Comparison of ENCODE assay signal across 21 cellular contexts in the genomic region with DNA sequence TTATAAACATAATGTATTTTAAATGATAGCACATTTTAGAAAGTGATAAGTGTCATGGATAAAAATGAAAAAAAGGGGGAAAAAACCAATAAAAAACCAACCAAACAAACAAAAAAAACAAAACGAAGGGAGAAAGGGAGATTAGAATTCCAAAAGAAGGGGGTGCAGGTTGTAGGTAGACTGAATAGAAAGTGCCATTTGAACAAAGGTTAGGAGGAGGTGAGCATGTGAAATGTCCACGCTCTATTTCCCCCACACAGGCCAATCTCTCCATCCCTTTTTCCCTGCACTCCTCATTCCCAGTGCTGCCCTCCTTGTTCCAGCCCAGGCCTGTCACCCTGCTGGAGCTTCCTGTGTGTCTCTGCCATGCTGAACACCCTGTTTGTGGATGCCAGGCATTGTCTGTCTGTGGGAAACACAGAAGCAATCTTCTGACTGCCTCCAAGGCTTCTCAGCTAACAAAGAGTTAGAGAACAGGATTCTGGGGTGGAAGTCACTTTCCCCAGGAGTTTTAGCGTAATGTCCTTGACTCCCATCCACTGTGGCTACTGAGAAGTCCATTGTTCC.
A peak's percentile ranks its signal among the peaks of the same experiment; 100 is the strongest.
DNase-seq lines count a peak whose midpoint lies in the region; ATAC-seq and TF ChIP-seq lines count a peak whose summit lies in the region.
"Had no signal": no experiment of that assay in that cellular context is flagged by ENCODE, and none has a peak within 500 bp of the region (broad histone marks: within the 10 kb centered on the region; RNA-seq: fewer than 3 reads in every experiment).

No MANE protein-coding gene starts in this region.

- H3K27ac Mint-ChIP-seq in endodermal cell, result no peak overlapping the region
- H3K27ac Mint-ChIP-seq: IgD-negative memory B cell had no signal

- H3K36me3 ChIP-seq in BE2C (no peaks in the 10 kb centered on the region), HEK293 (ENCODE audit: control insufficient read depth in 2 of 2, insufficient read depth in 1 of 2, low read length in 2 of 2) (no peaks in the 10 kb centered on the region), endodermal cell (ENCODE audit: control insufficient read depth, insufficient read depth, low read length) (no peaks in the 10 kb centered on the region), left lung (no peaks in the 10 kb centered on the region)
- H3K36me3 ChIP-seq: BLaER1 treated with 17β-estradiol and CSF1 and Interleukin-3, amounts not matched to agents 10 nM and 100 nM; MG63 had no signal

- H3K9me3 Mint-ChIP-seq in endodermal cell, result peaks cover 7% of the 10 kb centered on the region

- no peaks in the 10 kb centered on the region for H3K36me3 Mint-ChIP-seq in endodermal cell (ENCODE audit: low read depth)
- H3K36me3 Mint-ChIP-seq: IgD-negative memory B cell had no signal

- no peak overlapping the region for H3K9ac ChIP-seq in endodermal cell (ENCODE audit: extremely low read depth, low read length, poor library complexity, severe bottlenecking)
- H3K9ac ChIP-seq: BLaER1 treated with 17β-estradiol and CSF1 and Interleukin-3, amounts not matched to agents 10 nM and 100 nM had no signal

- no peaks in the 10 kb centered on the region for H3K27me3 Mint-ChIP-seq in endodermal cell (ENCODE audit: insufficient read depth)
- H3K27me3 Mint-ChIP-seq: IgD-negative memory B cell had no signal

- POLR2A ChIA-PET in HEK293 (lab: Yijun Ruan, JAX), result no interaction called here

- intact Hi-C loops in left lung (cut with DNase I), result no loop called here

- 83 to 96% methylated on average over 1 to 3 of the region's 3 CpGs for WGBS in endodermal cell (ENCODE audit: insufficient coverage in 1 of 2, insufficient read length in 1 of 2), 2 experiments

- CTCF ChIA-PET in HEK293 (lab: Yijun Ruan, JAX), result interaction anchor here (0.6 to 0.8 kb wide), 2 partner anchors 27 to 137 kb away, joined by 3 read pairs; no protein-coding TSS in a partner anchor

- ATAC-seq in left lung (no peak), HG03045 (IDR thresholded peaks at IDR 0.05; ENCODE audit: unreplicated experiment) (no peak)
- ATAC-seq: SK-N-SH treated with all-trans-retinoic acid at 6 μM for 48 hours had no signal

- no peak overlapping the region for H3K27ac ChIP-seq in HEK293 (ENCODE audit: extremely low read depth, low read depth, low read length)
- H3K27ac ChIP-seq in endodermal cell (ENCODE audit: low read depth, low read length), result peak overlapping the region; percentile 68
- H3K27ac ChIP-seq in left lung, result no peak overlapping the region
- H3K27ac ChIP-seq: BLaER1 treated with 17β-estradiol and CSF1 and Interleukin-3, amounts not matched to agents 10 nM and 100 nM had no signal

- peaks cover 27% of the 10 kb centered on the region for H3K4me1 ChIP-seq in BE2C
- no peaks in the 10 kb centered on the region for H3K4me1 ChIP-seq in HEK293 (ENCODE audit: control insufficient read depth, insufficient read depth, low read length)
- H3K4me1 ChIP-seq in endodermal cell (ENCODE audit: control insufficient read depth, insufficient read depth, low read length), result peaks cover 4% of the 10 kb centered on the region
- no peaks in the 10 kb centered on the region for H3K4me1 ChIP-seq in left lung
- H3K4me1 ChIP-seq: BLaER1 treated with 17β-estradiol and CSF1 and Interleukin-3, amounts not matched to agents 10 nM and 100 nM had no signal

- no peak overlapping the region for H3K4me3 Mint-ChIP-seq in endodermal cell
- H3K4me3 Mint-ChIP-seq: IgD-negative memory B cell had no signal

- no peak for DNase-seq in BE2C
- DNase-seq in endodermal cell, result no peak
- peak; percentile 7 for DNase-seq in mucosa of gallbladder (ENCODE audit: low spot score)
- DNase-seq in left lung, result no peak
- DNase-seq in NCI-H2196 (lab: John Stamatoyannopoulos, UW; ENCODE audit: unreplicated experiment), result no peak
- no peak for DNase-seq in NCI-H510A treated with DMSO at 0.1 percent for 48 hours (lab: John Stamatoyannopoulos, UW)
- DNase-seq: DMS79 treated with DMSO at 0.1 percent for 48 hours; HCEC 1CT; Karpas-422; MG63; NCI-H1048; NCI-H1436; NCI-H2029; NCI-H526 treated with DMSO at 0.1 percent for 48 hours; NK-92 treated with Interleukin-12 subunit alpha and Interleukin-12 subunit beta, amount 100 ng/mL, for 24 hours; SHP77 treated with DMSO at 0.1 percent for 48 hours had no signal

- H3K9me3 ChIP-seq in BE2C (no peaks in the 10 kb centered on the region), HEK293 (ENCODE audit: control insufficient read depth, insufficient read depth, low read depth, low read length) (no peaks in the 10 kb centered on the region), endodermal cell (ENCODE audit: control insufficient read depth, low read length) (peaks cover 7% of the 10 kb centered on the region), left lung (peaks cover 0 to 9% of the 10 kb centered on the region in 2 donors)
- H3K9me3 ChIP-seq: MG63 had no signal

- H3K27me3 ChIP-seq in BE2C (no peaks in the 10 kb centered on the region), endodermal cell (ENCODE audit: control insufficient read depth, insufficient read depth, low read length, poor library complexity, severe bottlenecking) (no peaks in the 10 kb centered on the region), left lung (no peaks in the 10 kb centered on the region)
- H3K27me3 ChIP-seq: BLaER1 treated with 17β-estradiol and CSF1 and Interleukin-3, amounts not matched to agents 10 nM and 100 nM; MG63 had no signal

- H3K4me3 ChIP-seq in BE2C (ENCODE audit: low read depth, low read length) (no peak overlapping the region), HEK293 (ENCODE audit: low read depth, low read length) (no peak overlapping the region), endodermal cell (ENCODE audit: low read length) (no peak overlapping the region), left lung (no peak overlapping the region)
- H3K4me3 ChIP-seq: BLaER1 treated with 17β-estradiol and CSF1 and Interleukin-3, amounts not matched to agents 10 nM and 100 nM; MG63 had no signal

- 0 out of 2 replicates have a peak, but pooled peaks have one; percentile 13 for TF ChIP-seq CTCF in BE2C (IDR thresholded peaks at IDR 0.05; ENCODE audit: low read depth, low read length)
- TF ChIP-seq CTCF in HEK293 (tag by site-specific recombination; IDR thresholded peaks at IDR 0.05), result no peak
- no peak for TF ChIP-seq CTCF in endodermal cell (conservative IDR thresholded peaks at IDR 0.05)
- no peak for TF ChIP-seq CTCF in left lung (IDR thresholded peaks at IDR 0.05)

- peaks cover 10% of the 10 kb centered on the region for H3K4me1 Mint-ChIP-seq in endodermal cell
- H3K4me1 Mint-ChIP-seq: IgD-negative memory B cell had no signal

TF ChIP-seq in HEK293, 187 proteins besides CTCF, POLR2A, EP300 and RAD21:
- TF ChIP-seq, protein P1, sequence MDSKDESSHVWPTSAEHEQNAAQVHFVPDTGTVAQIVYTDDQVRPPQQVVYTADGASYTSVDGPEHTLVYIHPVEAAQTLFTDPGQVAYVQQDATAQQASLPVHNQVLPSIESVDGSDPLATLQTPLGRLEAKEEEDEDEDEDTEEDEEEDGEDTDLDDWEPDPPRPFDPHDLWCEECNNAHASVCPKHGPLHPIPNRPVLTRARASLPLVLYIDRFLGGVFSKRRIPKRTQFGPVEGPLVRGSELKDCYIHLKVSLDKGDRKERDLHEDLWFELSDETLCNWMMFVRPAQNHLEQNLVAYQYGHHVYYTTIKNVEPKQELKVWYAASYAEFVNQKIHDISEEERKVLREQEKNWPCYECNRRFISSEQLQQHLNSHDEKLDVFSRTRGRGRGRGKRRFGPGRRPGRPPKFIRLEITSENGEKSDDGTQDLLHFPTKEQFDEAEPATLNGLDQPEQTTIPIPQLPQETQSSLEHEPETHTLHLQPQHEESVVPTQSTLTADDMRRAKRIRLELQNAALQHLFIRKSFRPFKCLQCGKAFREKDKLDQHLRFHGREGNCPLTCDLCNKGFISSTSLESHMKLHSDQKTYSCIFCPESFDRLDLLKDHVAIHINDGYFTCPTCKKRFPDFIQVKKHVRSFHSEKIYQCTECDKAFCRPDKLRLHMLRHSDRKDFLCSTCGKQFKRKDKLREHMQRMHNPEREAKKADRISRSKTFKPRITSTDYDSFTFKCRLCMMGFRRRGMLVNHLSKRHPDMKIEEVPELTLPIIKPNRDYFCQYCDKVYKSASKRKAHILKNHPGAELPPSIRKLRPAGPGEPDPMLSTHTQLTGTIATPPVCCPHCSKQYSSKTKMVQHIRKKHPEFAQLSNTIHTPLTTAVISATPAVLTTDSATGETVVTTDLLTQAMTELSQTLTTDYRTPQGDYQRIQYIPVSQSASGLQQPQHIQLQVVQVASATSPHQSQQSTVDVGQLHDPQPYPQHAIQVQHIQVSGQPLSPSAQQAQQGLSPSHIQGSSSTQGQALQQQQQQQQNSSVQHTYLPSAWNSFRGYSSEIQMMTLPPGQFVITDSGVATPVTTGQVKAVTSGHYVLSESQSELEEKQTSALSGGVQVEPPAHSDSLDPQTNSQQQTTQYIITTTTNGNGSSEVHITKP (tag by site-specific recombination; IDR thresholded peaks at IDR 0.05), result peak; percentile 62; the same call in 1 of the 2 replicates
- TF ChIP-seq, protein P2, sequence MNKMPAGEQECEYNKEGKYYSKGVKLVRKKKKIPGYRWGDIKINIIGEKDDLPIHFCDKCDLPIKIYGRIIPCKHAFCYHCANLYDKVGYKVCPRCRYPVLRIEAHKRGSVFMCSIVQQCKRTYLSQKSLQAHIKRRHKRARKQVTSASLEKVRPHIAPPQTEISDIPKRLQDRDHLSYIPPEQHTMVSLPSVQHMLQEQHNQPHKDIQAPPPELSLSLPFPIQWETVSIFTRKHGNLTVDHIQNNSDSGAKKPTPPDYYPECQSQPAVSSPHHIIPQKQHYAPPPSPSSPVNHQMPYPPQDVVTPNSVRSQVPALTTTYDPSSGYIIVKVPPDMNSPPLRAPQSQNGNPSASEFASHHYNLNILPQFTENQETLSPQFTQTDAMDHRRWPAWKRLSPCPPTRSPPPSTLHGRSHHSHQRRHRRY (tag by site-specific recombination; IDR thresholded peaks at IDR 0.05), result no peak
- TF ChIP-seq ZBTB48 (tag by site-specific recombination; IDR thresholded peaks at IDR 0.05) (no peak), ZNF626 (tag by site-specific recombination; IDR thresholded peaks at IDR 0.05) (no peak), ZNF664 (tag by site-specific recombination; IDR thresholded peaks at IDR 0.05) (no peak), ZNF623 (tag by site-specific recombination; IDR thresholded peaks at IDR 0.05) (no peak)
